ENCODE assay signal across 1 cellular context in the genomic region with DNA sequence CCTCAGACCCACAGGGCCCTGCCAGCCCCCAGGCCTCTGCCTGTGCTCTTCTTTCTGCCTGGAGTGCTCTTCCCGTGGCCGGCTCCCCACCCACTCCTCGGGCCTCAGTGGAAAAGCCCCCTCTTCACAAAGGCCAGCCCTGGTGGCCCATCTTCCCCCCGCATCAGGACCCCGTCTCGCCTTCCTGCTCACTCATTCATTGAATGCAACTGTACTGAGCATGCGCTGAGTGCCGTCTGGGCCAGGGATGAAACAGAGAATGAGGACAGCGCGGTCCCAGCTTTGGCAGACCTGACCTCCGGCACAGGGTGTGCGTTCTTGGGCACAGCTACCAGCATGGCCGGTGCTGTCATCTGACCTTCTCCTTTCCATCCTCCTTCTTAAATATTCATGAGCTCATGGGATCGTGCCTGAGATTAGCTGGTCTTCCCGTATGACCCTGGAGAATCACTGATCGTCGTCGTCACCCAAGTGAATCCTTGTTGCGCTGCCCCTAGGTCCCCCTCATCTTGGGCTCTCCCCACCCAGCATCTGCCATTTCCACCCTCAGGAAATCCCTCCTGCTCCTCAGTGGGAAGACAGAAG.
TF ChIP-seq lines count a peak whose summit lies in the region.

No MANE protein-coding gene starts in this region.

TF ChIP-seq in WTC11, 78 proteins besides CTCF, POLR2A, EP300 and RAD21 (continued from another document):
- TF ChIP-seq, protein P1, sequence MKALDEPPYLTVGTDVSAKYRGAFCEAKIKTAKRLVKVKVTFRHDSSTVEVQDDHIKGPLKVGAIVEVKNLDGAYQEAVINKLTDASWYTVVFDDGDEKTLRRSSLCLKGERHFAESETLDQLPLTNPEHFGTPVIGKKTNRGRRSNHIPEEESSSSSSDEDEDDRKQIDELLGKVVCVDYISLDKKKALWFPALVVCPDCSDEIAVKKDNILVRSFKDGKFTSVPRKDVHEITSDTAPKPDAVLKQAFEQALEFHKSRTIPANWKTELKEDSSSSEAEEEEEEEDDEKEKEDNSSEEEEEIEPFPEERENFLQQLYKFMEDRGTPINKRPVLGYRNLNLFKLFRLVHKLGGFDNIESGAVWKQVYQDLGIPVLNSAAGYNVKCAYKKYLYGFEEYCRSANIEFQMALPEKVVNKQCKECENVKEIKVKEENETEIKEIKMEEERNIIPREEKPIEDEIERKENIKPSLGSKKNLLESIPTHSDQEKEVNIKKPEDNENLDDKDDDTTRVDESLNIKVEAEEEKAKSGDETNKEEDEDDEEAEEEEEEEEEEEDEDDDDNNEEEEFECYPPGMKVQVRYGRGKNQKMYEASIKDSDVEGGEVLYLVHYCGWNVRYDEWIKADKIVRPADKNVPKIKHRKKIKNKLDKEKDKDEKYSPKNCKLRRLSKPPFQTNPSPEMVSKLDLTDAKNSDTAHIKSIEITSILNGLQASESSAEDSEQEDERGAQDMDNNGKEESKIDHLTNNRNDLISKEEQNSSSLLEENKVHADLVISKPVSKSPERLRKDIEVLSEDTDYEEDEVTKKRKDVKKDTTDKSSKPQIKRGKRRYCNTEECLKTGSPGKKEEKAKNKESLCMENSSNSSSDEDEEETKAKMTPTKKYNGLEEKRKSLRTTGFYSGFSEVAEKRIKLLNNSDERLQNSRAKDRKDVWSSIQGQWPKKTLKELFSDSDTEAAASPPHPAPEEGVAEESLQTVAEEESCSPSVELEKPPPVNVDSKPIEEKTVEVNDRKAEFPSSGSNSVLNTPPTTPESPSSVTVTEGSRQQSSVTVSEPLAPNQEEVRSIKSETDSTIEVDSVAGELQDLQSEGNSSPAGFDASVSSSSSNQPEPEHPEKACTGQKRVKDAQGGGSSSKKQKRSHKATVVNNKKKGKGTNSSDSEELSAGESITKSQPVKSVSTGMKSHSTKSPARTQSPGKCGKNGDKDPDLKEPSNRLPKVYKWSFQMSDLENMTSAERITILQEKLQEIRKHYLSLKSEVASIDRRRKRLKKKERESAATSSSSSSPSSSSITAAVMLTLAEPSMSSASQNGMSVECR (CRISPR knock-in tag; IDR thresholded peaks at IDR 0.05; ENCODE audit: borderline replicate concordance): no peak
- TF ChIP-seq STAT6 (CRISPR knock-in tag; conservative IDR thresholded peaks at IDR 0.05; ENCODE audit: low read depth): no peak
